21 cellular contexts compared by ENCODE assay signal in genomic region chr22:38741166-38741565, GRCh38. TPM values are rescaled to one million over a fixed set of nuclear protein-coding genes. Genes with fewer than 3 reads are reported as not detected.
DNase-seq lines count a peak whose midpoint lies in the region; ATAC-seq and TF ChIP-seq lines count a peak whose summit lies in the region.
"Had no signal": no experiment of that assay in that cellular context is flagged by ENCODE, and none has a peak within 500 bp of the region (broad histone marks: within the 10 kb centered on the region; RNA-seq: fewer than 3 reads in every experiment).

No MANE protein-coding gene starts in this region.

- 93 to 94% methylated on average over 9 of the region's 9 CpGs for WGBS in heart right ventricle, 2 donors

- ATAC-seq in left ventricle myocardium superior (no peak), heart right ventricle (no peak), T-helper 17 cell (no peak), HG03565 (IDR thresholded peaks at IDR 0.05; ENCODE audit: unreplicated experiment) (no peak)
- ATAC-seq: activated CD4-positive, CD25-positive, alpha-beta regulatory T cell treated with anti-CD3 and anti-CD28 coated beads, Interleukin-2, amount 50 U/mL, for 24 hours; PC-3; stimulated activated memory B cell treated with anti-CD40 and anti-IgM and Interleukin-4, amounts not matched to agents 10 μg/mL and 1 μg/mL and 100 μg/mL, for 72 hours had no signal

- H3K36me3 Mint-ChIP-seq in T-helper 17 cell (ENCODE audit: low read depth): peaks cover 4% of the 10 kb centered on the region
- H3K36me3 Mint-ChIP-seq in chondrocyte (ENCODE audit: low read depth): peaks cover 40% of the 10 kb centered on the region

- H3K36me3 ChIP-seq in heart right ventricle: peaks cover 30 to 100% (median 94%) of the 10 kb centered on the region in 9 donors

- H3K4me1 Mint-ChIP-seq in T-helper 17 cell (peaks cover 24% of the 10 kb centered on the region), chondrocyte (ENCODE audit: low read depth) (peaks cover 5% of the 10 kb centered on the region)

- DNase-seq in left ventricle myocardium superior (peak; percentile 25), heart right ventricle (no peak), T-helper 17 cell (no peak), chondrocyte (ENCODE audit: low spot score) (peak; percentile 51), substantia nigra (lab: John Stamatoyannopoulos, UW) (no peak), occipital lobe (lab: John Stamatoyannopoulos, UW) (no peak)
- DNase-seq in NK-92 treated with Interleukin-12 subunit alpha and Interleukin-12 subunit beta, amount 100 ng/mL, for 24 hours (lab: John Stamatoyannopoulos, UW): no peak
- DNase-seq: activated T-cell treated with anti-CD3 and anti-CD28 coated beads for 4 hours; effector CD8-positive, alpha-beta T cell; KBM-7; left ventricle myocardium inferior; NCI-H187; NCI-H226; PC-3; SJCRH30; T1000 had no signal

- H3K4me3 ChIP-seq in heart right ventricle: no peak overlapping the region
- H3K4me3 ChIP-seq: cardiac muscle cell, left ventricle myocardium inferior, SJCRH30, tibial nerve had no signal

- H3K4me1 ChIP-seq in heart right ventricle: peaks cover 0 to 26% (median 0%) of the 10 kb centered on the region in 9 donors
- H3K4me1 ChIP-seq: SJCRH30, tibial nerve had no signal

- H3K9me3 Mint-ChIP-seq in chondrocyte (ENCODE audit: low read depth): no peaks in the 10 kb centered on the region
- H3K9me3 Mint-ChIP-seq: stimulated activated memory B cell treated with anti-CD40 and anti-IgM and Interleukin-4, amounts not matched to agents 10 μg/mL and 1 μg/mL and 100 μg/mL, for 72 hours had no signal

- TF ChIP-seq CTCF in heart right ventricle (IDR thresholded peaks at IDR 0.05): no peak
- TF ChIP-seq CTCF in chondrocyte (IDR thresholded peaks at IDR 0.05): no peak

- H3K9me3 ChIP-seq in heart right ventricle: no peaks in the 10 kb centered on the region
- H3K9me3 ChIP-seq in T-helper 17 cell (ENCODE audit: control insufficient read depth, low read length, poor library complexity, severe bottlenecking): no peaks in the 10 kb centered on the region
- H3K9me3 ChIP-seq: left ventricle myocardium inferior, SJCRH30, tibial nerve had no signal

- H3K27ac Mint-ChIP-seq in T-helper 17 cell (peak overlapping the region; percentile 93), chondrocyte (ENCODE audit: unreplicated experiment) (no peak overlapping the region)
- H3K27ac Mint-ChIP-seq: stimulated activated memory B cell treated with anti-CD40 and anti-IgM and Interleukin-4, amounts not matched to agents 10 μg/mL and 1 μg/mL and 100 μg/mL, for 72 hours had no signal

- intact Hi-C loops in left ventricle myocardium superior (cut with micrococcal nuclease): no loop called here
- intact Hi-C loops in heart right ventricle (cut with DNase I): no loop called here

- H3K27me3 Mint-ChIP-seq in T-helper 17 cell (no peaks in the 10 kb centered on the region), chondrocyte (ENCODE audit: low read depth) (no peaks in the 10 kb centered on the region)
- H3K27me3 Mint-ChIP-seq: stimulated activated memory B cell treated with anti-CD40 and anti-IgM and Interleukin-4, amounts not matched to agents 10 μg/mL and 1 μg/mL and 100 μg/mL, for 72 hours had no signal

- H3K27me3 ChIP-seq in heart right ventricle: no peaks in the 10 kb centered on the region
- H3K27me3 ChIP-seq: cardiac muscle cell, SJCRH30, tibial nerve had no signal

- no peak overlapping the region for H3K27ac ChIP-seq in heart right ventricle
- peak overlapping the region; percentile 100 for H3K27ac ChIP-seq in substantia nigra (ENCODE audit: low read depth, low read length, poor library complexity, severe bottlenecking)
- H3K27ac ChIP-seq: cardiac muscle cell, left ventricle myocardium inferior, SJCRH30, tibial nerve had no signal

- H3K4me3 Mint-ChIP-seq in T-helper 17 cell (no peak overlapping the region), chondrocyte (ENCODE audit: unreplicated experiment) (no peak overlapping the region)
- H3K4me3 Mint-ChIP-seq: stimulated activated memory B cell treated with anti-CD40 and anti-IgM and Interleukin-4, amounts not matched to agents 10 μg/mL and 1 μg/mL and 100 μg/mL, for 72 hours had no signal

RNA-seq across cellular contexts. Expression of gene SUN2, which starts 14.6 kb away (rescaled TPM):
- total RNA-seq in left ventricle myocardium superior: 109 TPM
- total RNA-seq in heart right ventricle: 100 to 1,000 TPM in 5 of 10 donors, 10 to 100 TPM in 5; 70.2 to 178 (median 97.2) TPM
- polyA plus RNA-seq in heart right ventricle: 100 to 1,000 TPM in 1 of 2 donors, 10 to 100 TPM in 1; 38.6 to 112 TPM
- total RNA-seq in T-helper 17 cell: 100 to 1,000 TPM; 426 to 485 TPM
- total RNA-seq in chondrocyte: 89.6 to 124 TPM (median 124 TPM) in 3 replicates
- 78.1 TPM for total RNA-seq in occipital lobe

RNA-seq across cellular contexts. Expression of gene GTPBP1, which starts 35.4 kb away (rescaled TPM):
- total RNA-seq in left ventricle myocardium superior (36.5 TPM), heart right ventricle (10 to 100 TPM; 23.0 to 53.2 (median 34.2) TPM), T-helper 17 cell (100 to 1,000 TPM; 220 to 235 TPM), chondrocyte (37.7 to 58.6 TPM (median 43.3 TPM) in 3 replicates), occipital lobe (32.1 TPM)
- 10 to 100 TPM; 13.5 to 18.4 TPM for polyA plus RNA-seq in heart right ventricle

RNA-seq across cellular contexts. Expression of gene JOSD1, which starts 40.4 kb away (rescaled TPM):
- total RNA-seq in left ventricle myocardium superior (17.8 TPM), heart right ventricle (10 to 100 TPM; 13.7 to 37.3 (median 21.8) TPM), T-helper 17 cell (100 to 1,000 TPM; 132 to 157 TPM), chondrocyte (80.3 to 87.0 TPM (median 85.7 TPM) in 3 replicates), occipital lobe (66.1 TPM)
- 10 to 100 TPM in 1 of 2 donors, 1 to 10 TPM in 1; 9.6 to 24.2 TPM for polyA plus RNA-seq in heart right ventricle

RNA-seq across cellular contexts. Expression of gene DNAL4, which starts 52.8 kb away (rescaled TPM):
- total RNA-seq in left ventricle myocardium superior: 11.6 TPM
- total RNA-seq in heart right ventricle: 10 to 100 TPM in 4 of 10 donors, 1 to 10 TPM in 6; 8.3 to 11.7 (median 9.9) TPM
- 10 to 100 TPM in 1 of 2 donors, 1 to 10 TPM in 1; 7.7 to 10.7 TPM for polyA plus RNA-seq in heart right ventricle
- 1 to 10 TPM; 5.1 to 7.2 TPM for total RNA-seq in T-helper 17 cell
- total RNA-seq in chondrocyte: 10.8 to 14.3 TPM (median 11.8 TPM) in 3 replicates
- 17.3 TPM for total RNA-seq in occipital lobe

RNA-seq across cellular contexts. Expression of gene TOMM22, which starts 59.4 kb away (rescaled TPM):
- total RNA-seq in left ventricle myocardium superior (65.5 TPM), heart right ventricle (10 to 100 TPM; 55.7 to 86.2 (median 72.2) TPM), T-helper 17 cell (10 to 100 TPM; 56.3 to 63.5 TPM), chondrocyte (44.8 to 54.1 TPM (median 47.7 TPM) in 3 replicates), occipital lobe (54.7 TPM)
- 10 to 100 TPM; 23.0 to 40.7 TPM for polyA plus RNA-seq in heart right ventricle

Comparison
In these comparisons a context has a peak if more than half of its experiments do, and no peak if none do; other contexts are left out.
1. DNase-seq: peak in left ventricle myocardium superior (single experiment) and chondrocyte (single experiment); none in heart right ventricle (0 of 2), T-helper 17 cell (0 of 3), substantia nigra (0 of 49), occipital lobe (single experiment) and NK-92 treated with Interleukin-12 subunit alpha and Interleukin-12 subunit beta, amount 100 ng/mL, for 24 hours (single experiment).